In the genomic region with DNA sequence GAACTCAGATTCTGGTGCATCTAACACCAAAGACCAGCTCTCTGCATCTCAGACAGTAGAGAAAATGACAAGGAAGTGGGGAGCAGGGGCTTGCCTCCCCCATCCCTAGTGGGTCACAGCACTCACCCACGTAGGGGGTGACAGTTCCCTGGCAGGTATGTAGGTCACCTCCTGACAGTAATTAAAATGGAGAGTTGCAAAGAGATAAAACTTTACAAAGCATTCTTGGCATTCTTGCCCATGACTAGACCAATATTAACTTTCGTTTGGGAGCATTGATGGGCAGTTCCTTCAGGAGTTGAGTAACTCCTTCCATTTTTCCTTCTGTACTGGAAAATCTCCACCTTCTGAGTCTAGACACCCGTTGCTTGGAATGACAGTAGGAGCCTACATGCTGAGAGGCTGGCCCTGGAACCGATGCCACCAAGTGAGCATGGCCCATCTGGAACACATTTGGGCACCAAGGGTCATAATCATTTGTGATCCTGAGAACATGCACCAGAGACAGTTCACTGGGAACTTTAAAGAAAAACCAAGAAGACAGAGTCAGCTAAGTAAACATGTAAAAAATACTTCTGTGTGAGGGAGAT, we compare ENCODE assay signal across 19 cellular contexts.
"Had no signal": no experiment of that assay in that cellular context is flagged by ENCODE, and none has a peak within 500 bp of the region (broad histone marks: within the 10 kb centered on the region; RNA-seq: fewer than 3 reads in every experiment).

No MANE protein-coding gene starts in this region.

- DNase-seq: activated CD4-positive, alpha-beta memory T cell treated with anti-CD3 and anti-CD28 coated beads, Interleukin-2, amount 10 ng/mL, durations not matched to agents 7 days and 5 days; activated CD4-positive, alpha-beta T cell treated with anti-CD3 and anti-CD28 coated beads, Interleukin-2, amount 10 ng/mL, durations not matched to agents 24 days and 14 days; activated effector memory CD4-positive, alpha-beta T cell treated with anti-CD3 and anti-CD28 coated beads, Interleukin-2, amount 50 U/mL, for 16 hours; activated naive CD4-positive, alpha-beta T cell treated with anti-CD3 and anti-CD28 coated beads, Interleukin-2, amount 50 U/mL, for 16 hours; anterior cingulate cortex; body of pancreas; effector CD4-positive, alpha-beta T cell; erythroblast; foreskin fibroblast; kidney; midbrain; natural killer cell; retina; stimulated activated CD4-positive, alpha-beta T cell treated with anti-CD3 and anti-CD28 coated beads, Interleukin-2, amount 100 ng/mL, for 48 hours; stimulated activated CD8-positive, alpha-beta memory T cell treated with anti-CD3 and anti-CD28 coated beads, Interleukin-4, amount 100 ng/mL, for 48 hours; stimulated activated naive CD4-positive, alpha-beta T cell; testis had no signal

- H3K27me3 ChIP-seq: body of pancreas, testis had no signal

- H3K9me3 ChIP-seq: testis had no signal

- H3K27ac ChIP-seq: body of pancreas, testis had no signal

- H3K4me3 ChIP-seq: body of pancreas, lung, testis had no signal

- H3K4me1 ChIP-seq: body of pancreas, testis had no signal

- ATAC-seq: activated CD4-positive, CD25-positive, alpha-beta regulatory T cell treated with anti-CD3 and anti-CD28 coated beads, Interleukin-2, amount 50 U/mL, for 24 hours; body of pancreas; natural killer cell had no signal
